ENCODE assay signal across 8 cellular contexts in genomic region chr16:2904922-2905240, GRCh38. TPM values are rescaled to one million over a fixed set of nuclear protein-coding genes. Genes with fewer than 3 reads are reported as not detected.
A peak's percentile ranks its signal among the peaks of the same experiment; 100 is the strongest.
DNase-seq lines count a peak whose midpoint lies in the region; ATAC-seq, FAIRE-seq and TF ChIP-seq lines count a peak whose summit lies in the region.

No MANE protein-coding gene starts in this region.

- H3K9me3 ChIP-seq in OCI-LY1 (ENCODE audit: low read length) = no peaks in the 10 kb centered on the region
- H3K9me3 ChIP-seq in effector memory CD4-positive, alpha-beta T cell (ENCODE audit: control insufficient read depth, low read length) = no peaks in the 10 kb centered on the region
- H3K9me3 ChIP-seq in neural cell (ENCODE audit: low read length) = no peaks in the 10 kb centered on the region

- FAIRE-seq in GM12891 (lab: Jason Lieb, UNC) = no peak

- H3K36me3 ChIP-seq in ACC112 (ENCODE audit: insufficient read depth, low read length) (no peaks in the 10 kb centered on the region), OCI-LY1 (ENCODE audit: insufficient read depth, low read length) (no peaks in the 10 kb centered on the region), neural cell (ENCODE audit: insufficient read depth, low read length) (no peaks in the 10 kb centered on the region)
- no peaks in the 10 kb centered on the region for H3K36me3 ChIP-seq in effector memory CD4-positive, alpha-beta T cell (ENCODE audit: control insufficient read depth, insufficient read depth, low read length)

- H3K4me1 ChIP-seq in ACC112 (ENCODE audit: control insufficient read depth, insufficient read depth, low read length, unreplicated experiment) = peaks cover 5% of the 10 kb centered on the region
- H3K4me1 ChIP-seq in OCI-LY1 (ENCODE audit: insufficient read depth, low read length, severe bottlenecking) = peaks cover 10% of the 10 kb centered on the region
- peaks cover 4% of the 10 kb centered on the region for H3K4me1 ChIP-seq in effector memory CD4-positive, alpha-beta T cell (ENCODE audit: control insufficient read depth, insufficient read depth, low read length, poor library complexity, severe bottlenecking)

- TF ChIP-seq CTCF in OCI-LY1 (IDR thresholded peaks at IDR 0.05; ENCODE audit: low read length) (no peak), neural cell (IDR thresholded peaks at IDR 0.05; ENCODE audit: poor library complexity, severe bottlenecking) (no peak)

- H3K9ac ChIP-seq in OCI-LY1 (ENCODE audit: low read length) = peak overlapping the region; percentile 53
- peak overlapping the region; percentile 88 for H3K9ac ChIP-seq in neural cell (ENCODE audit: low read length)

- no peak for DNase-seq in effector memory CD4-positive, alpha-beta T cell
- no peak for DNase-seq in NCI-H1092 treated with DMSO at 0.1 percent for 48 hours (lab: John Stamatoyannopoulos, UW)
- no peak for DNase-seq in GM12891 (ENCODE audit: insufficient read length, low spot score)
- no peak for DNase-seq in NCI-H1436 (lab: John Stamatoyannopoulos, UW)

- H3K9me2 ChIP-seq in OCI-LY1 (ENCODE audit: low read depth, low read length) = no peaks in the 10 kb centered on the region
- H3K9me2 ChIP-seq in neural cell (ENCODE audit: insufficient read depth, low read length) = no peaks in the 10 kb centered on the region

- no peak for TF ChIP-seq POLR2A in GM12891 (IDR thresholded peaks at IDR 0.05; ENCODE audit: low read depth, low read length)

- no peak for TF ChIP-seq RAD21 in neural cell (conservative IDR thresholded peaks at IDR 0.05)

- peak; percentile 14 for ATAC-seq in GM21360 (IDR thresholded peaks at IDR 0.05; ENCODE audit: unreplicated experiment)

- no peak for TF ChIP-seq EP300 in neural cell (conservative IDR thresholded peaks at IDR 0.05; ENCODE audit: poor library complexity, severe bottlenecking)

- H3F3A ChIP-seq in OCI-LY1 (ENCODE audit: insufficient read depth, low read length) (no peaks in the 10 kb centered on the region), neural cell (ENCODE audit: insufficient read depth, low read length, poor library complexity, severe bottlenecking) (no peaks in the 10 kb centered on the region)

- H4K20me1 ChIP-seq in OCI-LY1 (ENCODE audit: insufficient read depth, low read length) (no peaks in the 10 kb centered on the region), neural cell (ENCODE audit: insufficient read depth) (no peaks in the 10 kb centered on the region)

- peak overlapping the region; percentile 93 for H3K4me3 ChIP-seq in ACC112 (ENCODE audit: low read depth, low read length)
- peak overlapping the region; percentile 64 for H3K4me3 ChIP-seq in OCI-LY1 (ENCODE audit: low read depth, low read length, poor library complexity, severe bottlenecking)
- peak overlapping the region; percentile 88 for H3K4me3 ChIP-seq in effector memory CD4-positive, alpha-beta T cell (ENCODE audit: insufficient read depth, low read depth, low read length, poor library complexity, severe bottlenecking)
- H3K4me3 ChIP-seq in neural cell (ENCODE audit: low read length) = peak overlapping the region; percentile 89

- peak overlapping the region; percentile 87 for H3K4me2 ChIP-seq in OCI-LY1 (ENCODE audit: low read length)
- H3K4me2 ChIP-seq in neural cell (ENCODE audit: low read length) = peak overlapping the region; percentile 89

- H3K27me3 ChIP-seq in ACC112 (ENCODE audit: insufficient read depth, low read length) (no peaks in the 10 kb centered on the region), OCI-LY1 (ENCODE audit: insufficient read depth, low read length) (no peaks in the 10 kb centered on the region), neural cell (ENCODE audit: insufficient read depth, low read depth, low read length) (no peaks in the 10 kb centered on the region)
- H3K27me3 ChIP-seq in effector memory CD4-positive, alpha-beta T cell (replicated peaks; ENCODE audit: control insufficient read depth, insufficient read depth, low read length, poor library complexity, severe bottlenecking) = no peaks in the 10 kb centered on the region

- H3K79me2 ChIP-seq in ACC112 (ENCODE audit: control insufficient read depth, insufficient read depth, low read length, unreplicated experiment) = no peaks in the 10 kb centered on the region
- no peaks in the 10 kb centered on the region for H3K79me2 ChIP-seq in OCI-LY1 (ENCODE audit: insufficient read depth, low read length)
- H3K79me2 ChIP-seq in neural cell (replicated peaks; ENCODE audit: insufficient read depth, low read length) = no peaks in the 10 kb centered on the region

- peak overlapping the region; percentile 45 for H3K27ac ChIP-seq in ACC112 (ENCODE audit: low read depth, low read length)
- H3K27ac ChIP-seq in OCI-LY1 (ENCODE audit: low read depth, low read length, poor library complexity, severe bottlenecking) = no peak overlapping the region
- H3K27ac ChIP-seq in effector memory CD4-positive, alpha-beta T cell (ENCODE audit: insufficient read depth, low read length, poor library complexity, severe bottlenecking) = peak overlapping the region; percentile 43
- H3K27ac ChIP-seq in neural cell (ENCODE audit: low read length) = peak overlapping the region; percentile 86

- H2AFZ ChIP-seq in ACC112 (ENCODE audit: low read length, unreplicated experiment) = no peak overlapping the region
- no peak overlapping the region for H2AFZ ChIP-seq in OCI-LY1 (ENCODE audit: low read length)
- H2AFZ ChIP-seq in neural cell (ENCODE audit: low read depth, low read length) = peak overlapping the region; percentile 7

TF ChIP-seq in neural cell, 6 proteins besides CTCF, POLR2A, EP300 and RAD21 (continues in another document):
- no peak for TF ChIP-seq MXI1 (conservative IDR thresholded peaks at IDR 0.05; ENCODE audit: poor library complexity, severe bottlenecking)
- TF ChIP-seq TAF1 (IDR thresholded peaks at IDR 0.05; ENCODE audit: low read depth) = no peak
- no peak for TF ChIP-seq SMC3 (conservative IDR thresholded peaks at IDR 0.05; ENCODE audit: poor library complexity)
- TF ChIP-seq EZH2 (IDR thresholded peaks at IDR 0.05; ENCODE audit: borderline replicate concordance, insufficient read depth, low read length, poor library complexity, severe bottlenecking) = no peak
- TF ChIP-seq POLR2AphosphoS5 (IDR thresholded peaks at IDR 0.05) = no peak

TF ChIP-seq in GM12891, 5 proteins besides CTCF, POLR2A, EP300 and RAD21:
- TF ChIP-seq PAX5 (IDR thresholded peaks at IDR 0.05; ENCODE audit: insufficient read depth, low read length, severe bottlenecking) (no peak), TAF1 (IDR thresholded peaks at IDR 0.05; ENCODE audit: low read depth, low read length) (no peak), SPI1 (IDR thresholded peaks at IDR 0.05; ENCODE audit: low read depth, low read length) (no peak), POU2F2 (IDR thresholded peaks at IDR 0.05; ENCODE audit: low read depth, low read length) (no peak), POLR2AphosphoS5 (IDR thresholded peaks at IDR 0.05; ENCODE audit: low read depth, low read length) (no peak)
TF ChIP-seq in GM12891: peak in this region for 0.

RNA-seq across cellular contexts. Expression of gene FLYWCH1, which starts 6.8 kb away (rescaled TPM):
- 33.0 and 41.4 TPM in 2 replicates for polyA plus RNA-seq in neural cell
- polyA minus RNA-seq in neural cell = 36.5 and 48.2 TPM in 2 replicates
- polyA plus RNA-seq in GM12891 (2012; ENCODE audit: low read depth, missing spikeins) = 16.5 TPM

RNA-seq across cellular contexts. Expression of gene FLYWCH2, which starts 21.9 kb away (rescaled TPM):
- polyA plus RNA-seq in neural cell = 193 and 211 TPM in 2 replicates
- 82.0 and 95.0 TPM in 2 replicates for polyA minus RNA-seq in neural cell
- 15.3 TPM for polyA plus RNA-seq in GM12891 (2012; ENCODE audit: low read depth, missing spikeins)

RNA-seq across cellular contexts. Expression of gene PRSS22, which starts 46.9 kb away (rescaled TPM):
- not detected in 2 replicates for polyA plus RNA-seq in neural cell
- polyA minus RNA-seq in neural cell = not detected in 2 replicates
- polyA plus RNA-seq in GM12891 (2012; ENCODE audit: low read depth, missing spikeins) = not detected

RNA-seq across cellular contexts. Expression of gene KREMEN2, which starts 59.2 kb away (rescaled TPM):
- 0.71 TPM in 1 of 2 replicates, not detected in the other for polyA plus RNA-seq in neural cell
- 0.35 TPM in 1 of 2 replicates, not detected in the other for polyA minus RNA-seq in neural cell
- 0.44 TPM for polyA plus RNA-seq in GM12891 (2012; ENCODE audit: low read depth, missing spikeins)
